Comparison of ENCODE assay signal across 12 cellular contexts in genomic region chr6:47180633-47181032, GRCh38.
DNase-seq lines count a peak whose midpoint lies in the region; ATAC-seq and TF ChIP-seq lines count a peak whose summit lies in the region.
"Had no signal": no experiment of that assay in that cellular context is flagged by ENCODE, and none has a peak within 500 bp of the region (broad histone marks: within the 10 kb centered on the region; RNA-seq: fewer than 3 reads in every experiment).

No MANE protein-coding gene starts in this region.

- H3K4me1 ChIP-seq in PC-9 (replicated peaks; ENCODE audit: insufficient read depth) = peaks cover 65% of the 10 kb centered on the region
- no peaks in the 10 kb centered on the region for H3K4me1 ChIP-seq in heart right ventricle
- H3K4me1 ChIP-seq: BLaER1 treated with 17β-estradiol and CSF1 and Interleukin-3, amounts not matched to agents 10 nM and 100 nM; prostate gland had no signal

- peak overlapping the region; percentile 30 for H3K4me2 ChIP-seq in PC-9
- H3K4me2 ChIP-seq: BLaER1 treated with 17β-estradiol and CSF1 and Interleukin-3, amounts not matched to agents 10 nM and 100 nM had no signal

- no peak overlapping the region for H2AFZ ChIP-seq in PC-9

- 94% methylated on average over 2 of the region's 2 CpGs for WGBS in heart right ventricle, 2 donors

- CTCF ChIA-PET in PC-9 (lab: Charles Lee) = no interaction called here

- H3K9me2 ChIP-seq in PC-9 (ENCODE audit: insufficient read depth) = no peaks in the 10 kb centered on the region

- DNase-seq in A172 (ENCODE audit: low spot score) (peak; percentile 50), ELF-1 (ENCODE audit: low read depth, low spot score) (peak; percentile 79), PC-9 (peak; percentile 58 to 95), fibroblast of gingiva (ENCODE audit: low read depth) (peak; percentile 25), GM10266 (ENCODE audit: extremely low spot score) (no peak), heart right ventricle (no peak)
- DNase-seq: NCI-H2029, OCI-M1 had no signal

- H3K4me3 ChIP-seq in PC-9 = no peak overlapping the region
- H3K4me3 ChIP-seq in heart right ventricle = no peak overlapping the region
- H3K4me3 ChIP-seq: BLaER1 treated with 17β-estradiol and CSF1 and Interleukin-3, amounts not matched to agents 10 nM and 100 nM; prostate gland had no signal

- H4K20me1 ChIP-seq in PC-9 (ENCODE audit: insufficient read depth) = no peaks in the 10 kb centered on the region
- H4K20me1 ChIP-seq: BLaER1 treated with 17β-estradiol and CSF1 and Interleukin-3, amounts not matched to agents 10 nM and 100 nM had no signal

- no peaks in the 10 kb centered on the region for H3K9me3 ChIP-seq in PC-9 (ENCODE audit: insufficient read depth, low read depth)
- H3K9me3 ChIP-seq in heart right ventricle = no peaks in the 10 kb centered on the region
- H3K9me3 ChIP-seq: prostate gland had no signal

- POLR2A ChIA-PET in PC-9 (lab: Charles Lee; ENCODE audit: unreplicated experiment) = no interaction called here

- no TSS peak for BruUV-seq in PC-9 (replicated peaks; lab: Mats Ljungman, UMichigan)

- peaks cover 8% of the 10 kb centered on the region; the same call in 1 of the 2 replicates for H3K79me2 ChIP-seq in PC-9 (ENCODE audit: low read depth)

- ATAC-seq in GM18909 (IDR thresholded peaks at IDR 0.05; ENCODE audit: poor library complexity, unreplicated experiment) = no peak
- ATAC-seq in heart right ventricle = no peak
- ATAC-seq in GM19023 (IDR thresholded peaks at IDR 0.05; ENCODE audit: unreplicated experiment) = no peak

- intact Hi-C loops in PC-9 (cut with micrococcal nuclease; ENCODE audit: unreplicated experiment) = no loop called here
- intact Hi-C loops in heart right ventricle (cut with DNase I) = no loop called here

- no peak for TF ChIP-seq CTCF in PC-9 (conservative IDR thresholded peaks at IDR 0.05)
- no peak for TF ChIP-seq CTCF in GM10266 (IDR thresholded peaks at IDR 0.05; ENCODE audit: control insufficient read depth, insufficient read depth, low read depth, missing control alignments)
- TF ChIP-seq CTCF in heart right ventricle (IDR thresholded peaks at IDR 0.05) = no peak

- no peaks in the 10 kb centered on the region for H3K27me3 ChIP-seq in PC-9 (ENCODE audit: insufficient read depth, low read depth)
- no peaks in the 10 kb centered on the region for H3K27me3 ChIP-seq in heart right ventricle
- H3K27me3 ChIP-seq: BLaER1 treated with 17β-estradiol and CSF1 and Interleukin-3, amounts not matched to agents 10 nM and 100 nM had no signal

- H3K27ac ChIP-seq in PC-9 (peak overlapping the region; percentile 95), heart right ventricle (no peak overlapping the region)
- H3K27ac ChIP-seq: BLaER1 treated with 17β-estradiol and CSF1 and Interleukin-3, amounts not matched to agents 10 nM and 100 nM; prostate gland had no signal

- H3K36me3 ChIP-seq in PC-9 (ENCODE audit: low read depth) (no peaks in the 10 kb centered on the region), heart right ventricle (no peaks in the 10 kb centered on the region)
- H3K36me3 ChIP-seq: BLaER1 treated with 17β-estradiol and CSF1 and Interleukin-3, amounts not matched to agents 10 nM and 100 nM; prostate gland had no signal

- peaks cover 39% of the 10 kb centered on the region for H3F3A ChIP-seq in PC-9 (ENCODE audit: insufficient read depth, low read depth)

Comparison
In these comparisons a context has a peak if more than half of its experiments do, and no peak if none do; other contexts are left out.
1. DNase-seq: peak in A172 (single experiment), ELF-1 (single experiment), PC-9 (2 of 2) and fibroblast of gingiva (single experiment); none in GM10266 (single experiment) and heart right ventricle (0 of 2).